ENCODE assay signal across 8 cellular contexts in the genomic region with DNA sequence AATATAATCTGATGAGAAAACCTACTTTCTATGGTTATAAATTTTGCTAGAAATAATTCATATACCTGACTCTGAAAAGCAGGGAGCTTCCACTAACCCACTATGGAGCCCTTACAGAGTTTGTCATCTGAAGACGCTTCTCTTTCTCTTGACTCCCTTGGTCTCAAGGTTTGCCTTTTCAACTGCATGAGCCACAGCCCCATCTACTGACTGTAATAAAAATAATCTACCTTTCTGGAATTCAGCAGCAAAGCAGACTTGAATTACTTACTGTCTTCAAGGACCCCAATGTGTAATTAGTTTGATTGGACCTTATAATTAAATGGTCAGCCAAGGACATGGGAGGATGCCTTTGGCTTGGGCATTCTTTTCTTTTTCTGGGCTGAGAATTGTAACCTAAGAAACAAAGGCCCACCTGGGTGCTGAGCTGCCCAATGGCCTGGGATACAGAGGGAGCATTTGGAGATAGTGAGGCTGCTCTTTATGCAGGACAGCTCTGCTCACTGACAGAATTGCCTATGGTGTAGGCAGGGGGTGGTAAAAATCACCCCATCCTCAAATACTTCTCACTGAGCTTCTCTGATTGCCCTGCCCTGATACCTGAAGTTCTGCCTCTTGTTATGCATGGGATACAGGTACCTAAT.
DNase-seq lines count a peak whose midpoint lies in the region; ATAC-seq and TF ChIP-seq lines count a peak whose summit lies in the region.

No MANE protein-coding gene starts in this region.

- in situ Hi-C loops in GM23248 (cut with MboI), result no loop called here

- H4K20me1 ChIP-seq in GM23248 (ENCODE audit: insufficient read depth) (no peaks in the 10 kb centered on the region), osteoblast (ENCODE audit: insufficient read depth, low read length) (no peaks in the 10 kb centered on the region)

- TF ChIP-seq CTCF in dorsolateral prefrontal cortex (IDR thresholded peaks at IDR 0.05 in 54 of 56, conservative IDR thresholded peaks at IDR 0.05 in 2 of 56; ENCODE audit: low read depth in 1 of 56, partially characterized antibody in 56 of 56) (peak in 47 of 56 donors; percentile 12 to 61 (median 35)), osteoblast (IDR thresholded peaks at IDR 0.05; ENCODE audit: extremely low read depth, low read depth, low read length) (peak; percentile 41)

- no peaks in the 10 kb centered on the region for H3F3A ChIP-seq in GM23248 (ENCODE audit: insufficient read depth)

- H3K36me3 ChIP-seq in GM23248 (ENCODE audit: low read depth), result no peaks in the 10 kb centered on the region
- H3K36me3 ChIP-seq in osteoblast (ENCODE audit: insufficient read depth, low read length), result no peaks in the 10 kb centered on the region

- DNase-seq in GM23248 (peak; percentile 41), NCI-H446 treated with DMSO at 0.1 percent for 48 hours (lab: John Stamatoyannopoulos, UW) (peak; percentile 16), dorsolateral prefrontal cortex (no peak), osteoblast (ENCODE audit: insufficient read length, low spot score, missing footprints) (peak; percentile 42), NCI-H187 (lab: John Stamatoyannopoulos, UW) (no peak), SK-N-DZ (ENCODE audit: low spot score) (no peak)

- intact Hi-C loops in dorsolateral prefrontal cortex (cut with DNase I), result no loop called here

- no peaks in the 10 kb centered on the region for H3K4me1 ChIP-seq in GM23248 (ENCODE audit: insufficient read depth)
- H3K4me1 ChIP-seq in osteoblast (ENCODE audit: insufficient read depth, low read length), result no peaks in the 10 kb centered on the region

- H3K4me3 ChIP-seq in GM23248 (no peak overlapping the region), dorsolateral prefrontal cortex (no peak overlapping the region), osteoblast (ENCODE audit: insufficient read depth, low read length) (no peak overlapping the region)

- no peaks in the 10 kb centered on the region for H3K79me2 ChIP-seq in GM23248 (ENCODE audit: insufficient read depth)
- no peaks in the 10 kb centered on the region for H3K79me2 ChIP-seq in osteoblast (ENCODE audit: insufficient read depth, low read length)

- H3K27ac ChIP-seq in GM23248 (no peak overlapping the region), dorsolateral prefrontal cortex (no peak overlapping the region), osteoblast (ENCODE audit: low read depth, low read length) (no peak overlapping the region)

- H2AFZ ChIP-seq in GM23248, result no peak overlapping the region
- H2AFZ ChIP-seq in osteoblast (ENCODE audit: low read length), result no peak overlapping the region

- no peak overlapping the region for H3K9ac ChIP-seq in GM23248

- ATAC-seq in HG02840 (IDR thresholded peaks at IDR 0.05; ENCODE audit: low FRiP score, unreplicated experiment) (no peak), GM21717 (IDR thresholded peaks at IDR 0.05; ENCODE audit: unreplicated experiment) (no peak)

- H3K9me3 ChIP-seq in GM23248 (ENCODE audit: low read depth), result no peaks in the 10 kb centered on the region
- no peaks in the 10 kb centered on the region for H3K9me3 ChIP-seq in osteoblast (ENCODE audit: low read depth, low read length)

- H3K27me3 ChIP-seq in GM23248 (replicated peaks; ENCODE audit: insufficient read depth), result 0 out of 2 replicates have a peak, but pooled peaks cover 4% of the 10 kb centered on the region
- no peaks in the 10 kb centered on the region for H3K27me3 ChIP-seq in dorsolateral prefrontal cortex
- H3K27me3 ChIP-seq in osteoblast (ENCODE audit: insufficient read depth, low read length), result no peaks in the 10 kb centered on the region

- WGBS in GM23248 (ENCODE audit: low coverage in 1 of 2, low lambda C conversion rate in 2 of 2, missing lambda C conversion rate in 2 of 2), 2 experiments, result 22 to 31% methylated on average over 1 of the region's 1 CpG

- H3K9me2 ChIP-seq in GM23248 (ENCODE audit: insufficient read depth), result no peaks in the 10 kb centered on the region

- no peak overlapping the region for H3K4me2 ChIP-seq in GM23248 (ENCODE audit: unreplicated experiment)
- H3K4me2 ChIP-seq in osteoblast (ENCODE audit: insufficient read depth, low read length), result no peak overlapping the region

Comparison
In these comparisons a context has a peak if more than half of its experiments do, and no peak if none do; other contexts are left out.
1. DNase-seq: peak in GM23248 (single experiment), NCI-H446 treated with DMSO at 0.1 percent for 48 hours (single experiment) and osteoblast (single experiment); none in dorsolateral prefrontal cortex (0 of 10), NCI-H187 (0 of 2) and SK-N-DZ (single experiment).